In the genomic region with DNA sequence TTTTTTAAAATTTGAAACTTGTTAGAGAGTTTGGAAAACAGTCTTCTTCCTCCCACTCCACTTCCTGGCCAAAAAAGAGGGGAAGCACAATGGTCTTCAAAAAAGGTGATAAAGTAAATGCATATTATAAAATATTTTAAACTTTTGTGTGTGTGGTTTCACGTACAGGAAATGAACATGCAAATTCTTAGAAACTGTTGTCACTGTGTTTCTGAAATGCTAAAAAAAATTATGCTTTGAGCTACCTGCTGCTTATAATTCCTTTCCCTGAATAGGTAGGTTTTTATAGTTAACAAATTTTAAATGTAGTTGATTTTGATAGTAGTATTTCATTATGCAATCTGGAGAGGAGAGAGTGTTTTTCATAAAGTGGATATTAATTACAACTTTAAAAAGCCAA, we compare ENCODE assay signal across 9 cellular contexts. TPM values are rescaled to one million over a fixed set of nuclear protein-coding genes. Genes with fewer than 3 reads are reported as not detected.
DNase-seq lines count a peak whose midpoint lies in the region; ATAC-seq and TF ChIP-seq lines count a peak whose summit lies in the region.
"Had no signal": no experiment of that assay in that cellular context is flagged by ENCODE, and none has a peak within 500 bp of the region (broad histone marks: within the 10 kb centered on the region; RNA-seq: fewer than 3 reads in every experiment).

No MANE protein-coding gene starts in this region.

- no peaks in the 10 kb centered on the region for H3K36me3 ChIP-seq in thoracic aorta

- no peak for ATAC-seq in effector memory CD8-positive, alpha-beta T cell (replicated peaks)
- ATAC-seq in thoracic aorta (ENCODE audit: insufficient number of reproducible peaks, low FRiP score, low read depth) (no peak), HG03039 (IDR thresholded peaks at IDR 0.05; ENCODE audit: unreplicated experiment) (no peak)

- H3K4me3 Mint-ChIP-seq in activated naive CD4-positive, alpha-beta T cell treated with anti-CD3 and anti-CD28 coated beads, Interleukin-2, amount 50 U/mL, for 24 hours = peak overlapping the region; percentile 97
- H3K4me3 Mint-ChIP-seq in T-helper 2 cell treated with Interferon-gamma antibody and Interleukin-4, amounts not matched to agents 5 μg/mL and 100 μg/mL, for 36 hours = peak overlapping the region; percentile 99
- H3K4me3 Mint-ChIP-seq in effector memory CD8-positive, alpha-beta T cell = peak overlapping the region; percentile 92 to 94

- H3K4me1 Mint-ChIP-seq in activated naive CD4-positive, alpha-beta T cell treated with anti-CD3 and anti-CD28 coated beads, Interleukin-2, amount 50 U/mL, for 24 hours = peaks cover 72% of the 10 kb centered on the region
- peaks cover 47% of the 10 kb centered on the region for H3K4me1 Mint-ChIP-seq in T-helper 2 cell treated with Interferon-gamma antibody and Interleukin-4, amounts not matched to agents 5 μg/mL and 100 μg/mL, for 36 hours (ENCODE audit: low read depth)
- peaks cover 36 to 77% of the 10 kb centered on the region in 2 donors for H3K4me1 Mint-ChIP-seq in effector memory CD8-positive, alpha-beta T cell (ENCODE audit: low read depth in 2 of 2)

- H3K27me3 Mint-ChIP-seq in activated naive CD4-positive, alpha-beta T cell treated with anti-CD3 and anti-CD28 coated beads, Interleukin-2, amount 50 U/mL, for 24 hours = no peaks in the 10 kb centered on the region
- H3K27me3 Mint-ChIP-seq in T-helper 2 cell treated with Interferon-gamma antibody and Interleukin-4, amounts not matched to agents 5 μg/mL and 100 μg/mL, for 36 hours (ENCODE audit: low read depth) = no peaks in the 10 kb centered on the region
- no peaks in the 10 kb centered on the region for H3K27me3 Mint-ChIP-seq in effector memory CD8-positive, alpha-beta T cell

- H3K27ac ChIP-seq in thoracic aorta = no peak overlapping the region

- H3K4me3 ChIP-seq in thoracic aorta = peak overlapping the region; percentile 33

- TF ChIP-seq CTCF in thoracic aorta (IDR thresholded peaks at IDR 0.05) = no peak

- no peaks in the 10 kb centered on the region for H3K27me3 ChIP-seq in thoracic aorta (replicated peaks; ENCODE audit: insufficient read depth)

- H3K9me3 ChIP-seq in thoracic aorta = no peaks in the 10 kb centered on the region

- no peaks in the 10 kb centered on the region for H3K9me3 Mint-ChIP-seq in activated naive CD4-positive, alpha-beta T cell treated with anti-CD3 and anti-CD28 coated beads, Interleukin-2, amount 50 U/mL, for 24 hours
- peaks cover 4% of the 10 kb centered on the region for H3K9me3 Mint-ChIP-seq in T-helper 2 cell treated with Interferon-gamma antibody and Interleukin-4, amounts not matched to agents 5 μg/mL and 100 μg/mL, for 36 hours
- no peaks in the 10 kb centered on the region for H3K9me3 Mint-ChIP-seq in effector memory CD8-positive, alpha-beta T cell

- peak overlapping the region; percentile 95 for H3K27ac Mint-ChIP-seq in activated naive CD4-positive, alpha-beta T cell treated with anti-CD3 and anti-CD28 coated beads, Interleukin-2, amount 50 U/mL, for 24 hours
- H3K27ac Mint-ChIP-seq in T-helper 2 cell treated with Interferon-gamma antibody and Interleukin-4, amounts not matched to agents 5 μg/mL and 100 μg/mL, for 36 hours = peak overlapping the region; percentile 94
- H3K27ac Mint-ChIP-seq in effector memory CD8-positive, alpha-beta T cell = peak overlapping the region; percentile 93 to 95

- no peak for DNase-seq in activated naive CD4-positive, alpha-beta T cell treated with Interleukin-2 at 50 U/mL for 16 hours
- no peak for DNase-seq in T-helper 2 cell treated with Interferon-gamma antibody and Interleukin-4, amounts not matched to agents 5 μg/mL and 100 μg/mL, for 36 hours (ENCODE audit: low spot score)
- no peak for DNase-seq in effector memory CD8-positive, alpha-beta T cell
- DNase-seq in thoracic aorta (ENCODE audit: low spot score) (no peak), NCI-H526 (lab: John Stamatoyannopoulos, UW) (no peak), GM19240 (ENCODE audit: insufficient read length, low spot score) (no peak)
- DNase-seq: MV-4-11 had no signal

- H3K4me1 ChIP-seq in thoracic aorta (ENCODE audit: control insufficient read depth in 1 of 2, low read depth in 2 of 2) = peaks cover 36 to 51% of the 10 kb centered on the region in 2 donors

- H3K36me3 Mint-ChIP-seq in activated naive CD4-positive, alpha-beta T cell treated with anti-CD3 and anti-CD28 coated beads, Interleukin-2, amount 50 U/mL, for 24 hours = peaks cover 10% of the 10 kb centered on the region
- peaks cover 44% of the 10 kb centered on the region for H3K36me3 Mint-ChIP-seq in T-helper 2 cell treated with Interferon-gamma antibody and Interleukin-4, amounts not matched to agents 5 μg/mL and 100 μg/mL, for 36 hours (ENCODE audit: low read depth)
- H3K36me3 Mint-ChIP-seq in effector memory CD8-positive, alpha-beta T cell (ENCODE audit: insufficient read depth) = peaks cover 29% of the 10 kb centered on the region

RNA-seq across cellular contexts. Expression of gene FGFR1OP2, which starts 3.0 kb away (rescaled TPM):
- total RNA-seq in thoracic aorta = 100 to 1,000 TPM in 1 of 2 donors, 10 to 100 TPM in 1; 79.6 to 123 TPM

RNA-seq across cellular contexts. Expression of gene INTS13, which starts 3.5 kb away (rescaled TPM):
- total RNA-seq in thoracic aorta = 10 to 100 TPM in 1 of 2 donors, 1 to 10 TPM in 1; 5.7 to 15.0 TPM
